ENCODE assay signal across 24 cellular contexts in the genomic region with DNA sequence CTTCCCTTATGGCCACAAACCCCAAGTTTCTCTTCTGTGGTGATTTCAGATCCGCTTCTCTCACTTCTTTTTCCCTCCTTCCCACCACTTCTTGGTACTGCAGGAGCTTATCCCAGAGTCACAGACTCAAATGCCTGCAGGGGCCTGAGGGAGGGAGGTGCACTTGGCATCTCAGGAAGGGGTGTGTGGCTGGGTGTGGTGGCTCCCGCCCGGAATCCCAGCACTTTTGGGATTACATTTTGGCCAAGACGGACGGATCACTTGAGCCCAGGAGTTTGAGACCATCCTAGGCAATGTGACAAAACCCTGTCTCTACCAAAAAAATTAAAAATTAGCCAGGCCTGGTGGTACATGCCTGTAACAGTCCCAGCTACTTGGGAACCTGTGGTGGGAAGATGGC. TPM values are rescaled to one million over a fixed set of nuclear protein-coding genes. Genes with fewer than 3 reads are reported as not detected.
"Had no signal": no experiment of that assay in that cellular context is flagged by ENCODE, and none has a peak within 500 bp of the region (broad histone marks: within the 10 kb centered on the region; RNA-seq: fewer than 3 reads in every experiment).

No MANE protein-coding gene starts in this region.

- H3K4me1 Mint-ChIP-seq: brain had no signal

- H3K36me3 ChIP-seq: ovary had no signal

- H3K4me3 Mint-ChIP-seq: activated naive CD4-positive, alpha-beta T cell treated with anti-CD3 and anti-CD28 coated beads for 36 hours; activated naive CD8-positive, alpha-beta T cell treated with anti-CD3 and anti-CD28 coated beads, Interleukin-2, amount 50 U/mL, for 24 hours; memory B cell; T-cell had no signal

- ATAC-seq: activated naive CD8-positive, alpha-beta T cell treated with anti-CD3 and anti-CD28 coated beads, Interleukin-2, amount 50 U/mL, for 24 hours; gastroesophageal sphincter; heart right ventricle; left ventricle myocardium superior; right lobe of liver; SK-N-SH treated with all-trans-retinoic acid at 6 μM for 48 hours; T-cell had no signal

- H3K9me3 ChIP-seq: gastroesophageal sphincter, heart right ventricle, ovary, right lobe of liver, thoracic aorta had no signal

- H3K4me3 ChIP-seq: gastroesophageal sphincter, heart right ventricle, ovary, right lobe of liver, thoracic aorta had no signal

- H3K27ac ChIP-seq: gastroesophageal sphincter, heart right ventricle, right lobe of liver, thoracic aorta had no signal

- DNase-seq: activated CD4-positive, alpha-beta T cell treated with anti-CD3 and anti-CD28 coated beads for 1 hour; activated CD4-positive, alpha-beta T cell treated with anti-CD3 and anti-CD28 coated beads, Interleukin-2, amount 50 U/mL, for 48 hours; activated naive CD4-positive, alpha-beta T cell treated with anti-CD3 and anti-CD28 coated beads for 36 hours; activated naive CD8-positive, alpha-beta T cell treated with anti-CD3 and anti-CD28 coated beads, Interleukin-2, amount 50 U/mL, for 24 hours; activated T-cell treated with anti-CD3 and anti-CD28 coated beads for 4 hours; caudate nucleus; heart right ventricle; kidney glomerular epithelial cell; left ventricle myocardium superior; ovary; right lobe of liver; small intestine; stimulated activated CD4-positive, alpha-beta T cell treated with anti-CD3 and anti-CD28 coated beads, Interleukin-15, amount 100 ng/mL, for 24 hours; stimulated activated CD4-positive, alpha-beta T cell treated with anti-CD3 and anti-CD28 coated beads, Interleukin-2, amount 100 ng/mL, for 48 hours; T-cell had no signal

- H3K9me3 Mint-ChIP-seq: activated naive CD4-positive, alpha-beta T cell treated with anti-CD3 and anti-CD28 coated beads for 36 hours; activated naive CD8-positive, alpha-beta T cell treated with anti-CD3 and anti-CD28 coated beads, Interleukin-2, amount 50 U/mL, for 24 hours; brain; memory B cell; T-cell had no signal

- H3K27me3 ChIP-seq: gastroesophageal sphincter, heart right ventricle, ovary, right lobe of liver had no signal

- H3K27ac Mint-ChIP-seq: activated naive CD4-positive, alpha-beta T cell treated with anti-CD3 and anti-CD28 coated beads for 36 hours; activated naive CD8-positive, alpha-beta T cell treated with anti-CD3 and anti-CD28 coated beads, Interleukin-2, amount 50 U/mL, for 24 hours; memory B cell had no signal

- H3K27me3 Mint-ChIP-seq: activated naive CD8-positive, alpha-beta T cell treated with anti-CD3 and anti-CD28 coated beads, Interleukin-2, amount 50 U/mL, for 24 hours; brain; memory B cell; T-cell had no signal

RNA-seq across cellular contexts. Expression of gene HAMP, which starts 8.0 kb away (rescaled TPM):
- total RNA-seq: gastroesophageal sphincter, left ventricle myocardium superior, urinary bladder had no signal

RNA-seq across cellular contexts. Expression of gene MAG, which starts 17.6 kb away (rescaled TPM):
- total RNA-seq: left ventricle myocardium superior, mononuclear cell, pulmonary artery endothelial cell had no signal
- polyA plus RNA-seq: esophagus, small intestine had no signal

RNA-seq across cellular contexts. Expression of gene FAM187B, which starts 45.8 kb away (rescaled TPM):
- total RNA-seq: activated naive CD4-positive, alpha-beta T cell treated with anti-CD3 and anti-CD28 coated beads for 36 hours; gastroesophageal sphincter; left ventricle myocardium superior; ovary; pulmonary artery endothelial cell; right lobe of liver; T-cell; thoracic aorta; urinary bladder had no signal
- polyA plus RNA-seq: heart right ventricle, small intestine, urinary bladder had no signal
